In genomic region chr12:39835517-39836489, GRCh38 we compare ENCODE assay signal across 15 cellular contexts.
DNase-seq lines count a peak whose midpoint lies in the region; ATAC-seq, FAIRE-seq and TF ChIP-seq lines count a peak whose summit lies in the region.
"Had no signal": no experiment of that assay in that cellular context is flagged by ENCODE, and none has a peak within 500 bp of the region (broad histone marks: within the 10 kb centered on the region; RNA-seq: fewer than 3 reads in every experiment).

No MANE protein-coding gene starts in this region.

- DNase-seq in activated gamma-delta T cell treated with Interleukin-2 at 50 U/mL for 16 hours: no peak
- DNase-seq in GM12892 (ENCODE audit: insufficient read length): no peak
- DNase-seq in osteocyte (ENCODE audit: extremely low spot score, unreplicated experiment): no peak
- no peak for DNase-seq in C1 segment of cervical spinal cord (lab: John Stamatoyannopoulos, UW)
- DNase-seq: activated T-cell treated with anti-CD3 and anti-CD28 coated beads, Interleukin-2, amount 50 U/mL, for 4 hours; AML-193; NCI-H2029 treated with DMSO at 0.1 percent for 48 hours; retina; stimulated activated CD4-positive, alpha-beta T cell treated with anti-CD3 and anti-CD28 coated beads, Interleukin-4, amount 100 ng/mL, for 1 hour; stimulated activated naive B cell treated with anti-CD40 and anti-IgM and Interleukin-4, amounts not matched to agents 10 μg/mL and 1 μg/mL and 100 μg/mL, for 72 hours had no signal

- ATAC-seq in GM18858 (IDR thresholded peaks at IDR 0.05; ENCODE audit: unreplicated experiment): peak; percentile 65
- ATAC-seq in GM21390 (IDR thresholded peaks at IDR 0.05; ENCODE audit: unreplicated experiment): peak; percentile 74
- ATAC-seq in HG02943 (IDR thresholded peaks at IDR 0.05; ENCODE audit: low read depth, unreplicated experiment): peak; percentile 50
- peak; percentile 71 for ATAC-seq in HG03469 (IDR thresholded peaks at IDR 0.05; ENCODE audit: unreplicated experiment)
- ATAC-seq: activated T-cell treated with anti-CD3 and anti-CD28 coated beads, Interleukin-2, amount 50 U/mL, for 4 hours; left lobe of liver had no signal

- TF ChIP-seq POLR2A in GM12892 (IDR thresholded peaks at IDR 0.05; ENCODE audit: low read depth, low read length): no peak

- no peak for FAIRE-seq in GM12892 (lab: Jason Lieb, UNC)

- H3K36me3 Mint-ChIP-seq in osteocyte (ENCODE audit: unreplicated experiment): no peaks in the 10 kb centered on the region
- H3K36me3 Mint-ChIP-seq: stimulated activated naive B cell treated with anti-CD40 and anti-IgM and Interleukin-4, amounts not matched to agents 10 μg/mL and 1 μg/mL and 100 μg/mL, for 72 hours had no signal

- no peaks in the 10 kb centered on the region for H3K4me1 Mint-ChIP-seq in osteocyte (ENCODE audit: unreplicated experiment)
- H3K4me1 Mint-ChIP-seq: stimulated activated naive B cell treated with anti-CD40 and anti-IgM and Interleukin-4, amounts not matched to agents 10 μg/mL and 1 μg/mL and 100 μg/mL, for 72 hours had no signal

- H3K27ac Mint-ChIP-seq in osteocyte (ENCODE audit: unreplicated experiment): no peak overlapping the region
- H3K27ac Mint-ChIP-seq: stimulated activated naive B cell treated with anti-CD40 and anti-IgM and Interleukin-4, amounts not matched to agents 10 μg/mL and 1 μg/mL and 100 μg/mL, for 72 hours had no signal

- no peak for TF ChIP-seq CTCF in osteocyte (IDR thresholded peaks at IDR 0.05)

- no peaks in the 10 kb centered on the region for H3K27me3 Mint-ChIP-seq in osteocyte (ENCODE audit: unreplicated experiment)
- H3K27me3 Mint-ChIP-seq: stimulated activated naive B cell treated with anti-CD40 and anti-IgM and Interleukin-4, amounts not matched to agents 10 μg/mL and 1 μg/mL and 100 μg/mL, for 72 hours had no signal

- no peaks in the 10 kb centered on the region for H3K9me3 Mint-ChIP-seq in osteocyte (ENCODE audit: unreplicated experiment)
- H3K9me3 Mint-ChIP-seq: activated T-cell treated with anti-CD3 and anti-CD28 coated beads, Interleukin-2, amount 50 U/mL, for 4 hours; stimulated activated naive B cell treated with anti-CD40 and anti-IgM and Interleukin-4, amounts not matched to agents 10 μg/mL and 1 μg/mL and 100 μg/mL, for 72 hours had no signal

- no peak overlapping the region for H3K4me3 Mint-ChIP-seq in osteocyte (ENCODE audit: unreplicated experiment)
- H3K4me3 Mint-ChIP-seq: activated T-cell treated with anti-CD3 and anti-CD28 coated beads, Interleukin-2, amount 50 U/mL, for 4 hours; stimulated activated naive B cell treated with anti-CD40 and anti-IgM and Interleukin-4, amounts not matched to agents 10 μg/mL and 1 μg/mL and 100 μg/mL, for 72 hours had no signal
